In genomic region chr18:59249186-59249774, GRCh38 we compare ENCODE assay signal across 9 cellular contexts. TPM values are rescaled to one million over a fixed set of nuclear protein-coding genes. Genes with fewer than 3 reads are reported as not detected.
DNase-seq lines count a peak whose midpoint lies in the region; ATAC-seq and TF ChIP-seq lines count a peak whose summit lies in the region.
"Had no signal": no experiment of that assay in that cellular context is flagged by ENCODE, and none has a peak within 500 bp of the region (broad histone marks: within the 10 kb centered on the region; RNA-seq: fewer than 3 reads in every experiment).

No MANE protein-coding gene starts in this region.

- H3K36me3 ChIP-seq in SK-N-MC (ENCODE audit: insufficient read depth, low read length), result no peaks in the 10 kb centered on the region
- no peaks in the 10 kb centered on the region for H3K36me3 ChIP-seq in esophagus muscularis mucosa
- H3K36me3 ChIP-seq in neural cell (ENCODE audit: insufficient read depth, low read length), result no peaks in the 10 kb centered on the region

- TF ChIP-seq CTCF in AG04450 (IDR thresholded peaks at IDR 0.05; ENCODE audit: low read depth, low read length) (peak; percentile 88), GM12872 (IDR thresholded peaks at IDR 0.05; ENCODE audit: insufficient read depth, low read depth, low read length) (peak; percentile 78), esophagus muscularis mucosa (IDR thresholded peaks at IDR 0.05) (peak; percentile 41 to 72 (median 57)), neural cell (IDR thresholded peaks at IDR 0.05; ENCODE audit: poor library complexity, severe bottlenecking) (peak; percentile 88)

- no peak for TF ChIP-seq POLR2A in esophagus muscularis mucosa (IDR thresholded peaks at IDR 0.05; ENCODE audit: low read depth)
- no peak for TF ChIP-seq POLR2A in GM18505 (IDR thresholded peaks at IDR 0.05; ENCODE audit: borderline replicate concordance, extremely low read depth, insufficient read depth, insufficient read length)

- H3K9me3 ChIP-seq in AG04450 (ENCODE audit: control insufficient read depth, insufficient read depth, low read length) (no peaks in the 10 kb centered on the region), SK-N-MC (ENCODE audit: low read depth, low read length) (no peaks in the 10 kb centered on the region), esophagus muscularis mucosa (no peaks in the 10 kb centered on the region), neural cell (ENCODE audit: low read length) (no peaks in the 10 kb centered on the region)

- H3K27me3 ChIP-seq in AG04450 (ENCODE audit: control insufficient read depth, insufficient read depth, low read length) (peaks cover 13% of the 10 kb centered on the region), esophagus muscularis mucosa (peaks cover 0 to 28% (median 3%) of the 10 kb centered on the region in 4 donors), neural cell (ENCODE audit: insufficient read depth, low read depth, low read length) (peaks cover 24% of the 10 kb centered on the region)

- H3K9ac ChIP-seq in SK-N-MC (ENCODE audit: insufficient read length), result no peak overlapping the region
- no peak overlapping the region for H3K9ac ChIP-seq in neural cell (ENCODE audit: low read length)

- intact Hi-C loops in esophagus muscularis mucosa (cut with DNase I), result no loop called here

- no peaks in the 10 kb centered on the region for H3K4me1 ChIP-seq in esophagus muscularis mucosa

- TF ChIP-seq RAD21 in neural cell (conservative IDR thresholded peaks at IDR 0.05), result peak; percentile 85

- no peaks in the 10 kb centered on the region for H3K79me2 ChIP-seq in neural cell (replicated peaks; ENCODE audit: insufficient read depth, low read length)

- WGBS in esophagus muscularis mucosa, result 24% methylated on average over 5 of the region's 5 CpGs

- ATAC-seq in GM18505 (IDR thresholded peaks at IDR 0.05; ENCODE audit: unreplicated experiment) (no peak), GM18519 (IDR thresholded peaks at IDR 0.05; ENCODE audit: low FRiP score, unreplicated experiment) (no peak)

- TF ChIP-seq EP300 in esophagus muscularis mucosa (IDR thresholded peaks at IDR 0.05), result no peak
- TF ChIP-seq EP300 in neural cell (conservative IDR thresholded peaks at IDR 0.05; ENCODE audit: poor library complexity, severe bottlenecking), result no peak

- CTCF ChIA-PET in AG04450 (lab: Charles Lee), result interaction anchor here (0.6 to 5.3 kb wide), 47 partner anchors 9 to 1300 kb away, joined by 3 to 189 read pairs (median 4); partner anchors contain the start of gene CCBE1

- DNase-seq in AG04450 (ENCODE audit: low read depth, low spot score), result peak; percentile 65
- peak; percentile 90 for DNase-seq in NAMALWA (ENCODE audit: low spot score)
- DNase-seq in SK-N-MC (ENCODE audit: low read depth, low spot score), result peak; percentile 88
- peak; percentile 88 for DNase-seq in esophagus muscularis mucosa (ENCODE audit: extremely low spot score)

- H3K9me2 ChIP-seq in neural cell (ENCODE audit: insufficient read depth, low read length), result no peaks in the 10 kb centered on the region

- no peak overlapping the region for H2AFZ ChIP-seq in neural cell (ENCODE audit: low read depth, low read length)

- POLR2A ChIA-PET in AG04450 (lab: Yijun Ruan, JAX), result interaction anchor here (0.8 kb wide), 1 partner anchor 110 kb away, joined by 5 read pairs; the partner anchor contains the start of gene LMAN1

- H3K4me3 ChIP-seq in AG04450 (ENCODE audit: low read depth, low read length), result no peak overlapping the region
- H3K4me3 ChIP-seq in SK-N-MC, result no peak overlapping the region
- H3K4me3 ChIP-seq in esophagus muscularis mucosa, result no peak overlapping the region
- no peak overlapping the region for H3K4me3 ChIP-seq in neural cell (ENCODE audit: low read length)

- H4K20me1 ChIP-seq in neural cell (ENCODE audit: insufficient read depth), result no peaks in the 10 kb centered on the region

- H3K4me2 ChIP-seq in neural cell (ENCODE audit: low read length), result no peak overlapping the region

- no peaks in the 10 kb centered on the region for H3F3A ChIP-seq in neural cell (ENCODE audit: insufficient read depth, low read length, poor library complexity, severe bottlenecking)

- H3K27ac ChIP-seq in AG04450 (ENCODE audit: low read depth, low read length), result no peak overlapping the region
- peak overlapping the region; percentile 63 for H3K27ac ChIP-seq in SK-N-MC
- no peak overlapping the region for H3K27ac ChIP-seq in esophagus muscularis mucosa (replicated peaks in 1 of 4)
- no peak overlapping the region for H3K27ac ChIP-seq in neural cell (ENCODE audit: low read length)

TF ChIP-seq in neural cell, 6 proteins besides CTCF, POLR2A, EP300 and RAD21:
- TF ChIP-seq EZH2 (IDR thresholded peaks at IDR 0.05; ENCODE audit: borderline replicate concordance, insufficient read depth, low read length, poor library complexity, severe bottlenecking) (no peak), SMC3 (conservative IDR thresholded peaks at IDR 0.05; ENCODE audit: poor library complexity) (peak; percentile 84)

RNA-seq across cellular contexts. Expression of gene RAX, which starts 24.0 kb away (rescaled TPM):
- not detected in 2 replicates for polyA plus RNA-seq in AG04450 (2011; rRNA removed)
- polyA minus RNA-seq in AG04450 (2011; rRNA and poly(A)+ RNA removed), result not detected in 2 replicates
- total RNA-seq in esophagus muscularis mucosa, result not detected
- not detected in 2 replicates for polyA plus RNA-seq in neural cell
- polyA minus RNA-seq in neural cell, result not detected in 2 replicates
- total RNA-seq: frontal cortex had no signal

RNA-seq across cellular contexts. Expression of gene GRP, which starts 29.3 kb away (rescaled TPM):
- polyA plus RNA-seq in AG04450 (2011; rRNA removed) (not detected in 2 replicates), neural cell (not detected in 2 replicates)
- not detected in 2 replicates for polyA minus RNA-seq in AG04450 (2011; rRNA and poly(A)+ RNA removed)
- total RNA-seq in esophagus muscularis mucosa, result 1 to 10 TPM in 3 of 4 donors, under 1 TPM in 1; 0.98 to 7.9 (median 2.5) TPM
- polyA minus RNA-seq in neural cell, result not detected in 2 replicates
